ENCODE assay signal across 8 cellular contexts in genomic region chr11:83070878-83071640, GRCh38. TPM values are rescaled to one million over a fixed set of nuclear protein-coding genes. Genes with fewer than 3 reads are reported as not detected.
DNase-seq lines count a peak whose midpoint lies in the region; ATAC-seq and TF ChIP-seq lines count a peak whose summit lies in the region.

No MANE protein-coding gene starts in this region.

- H3K4me3 ChIP-seq in SK-N-SH (ENCODE audit: low read depth in 2 of 2, low read length in 1 of 2) (peak overlapping the region; percentile 79 to 86), suprapubic skin (peak overlapping the region; percentile 81)
- H3K4me3 ChIP-seq in effector memory CD4-positive, alpha-beta T cell (ENCODE audit: insufficient read depth, low read depth, low read length, poor library complexity, severe bottlenecking), result peak overlapping the region; percentile 69

- TF ChIP-seq POLR2A in suprapubic skin (IDR thresholded peaks at IDR 0.05), result no peak

- no peaks in the 10 kb centered on the region for H4K20me1 ChIP-seq in SK-N-SH (ENCODE audit: insufficient read depth)

- peaks cover 9% of the 10 kb centered on the region for H3F3A ChIP-seq in SK-N-SH (replicated peaks; ENCODE audit: insufficient read depth)

- peaks cover 11 to 26% of the 10 kb centered on the region in 2 experiments for H3K36me3 ChIP-seq in SK-N-SH (replicated peaks in 1 of 2; ENCODE audit: control insufficient read depth in 1 of 2, insufficient read depth in 2 of 2, low read length in 1 of 2)
- no peaks in the 10 kb centered on the region for H3K36me3 ChIP-seq in effector memory CD4-positive, alpha-beta T cell (ENCODE audit: control insufficient read depth, insufficient read depth, low read length)
- H3K36me3 ChIP-seq in suprapubic skin, result no peaks in the 10 kb centered on the region

- H3K27me3 ChIP-seq in SK-N-SH (ENCODE audit: insufficient read depth) (no peaks in the 10 kb centered on the region), suprapubic skin (no peaks in the 10 kb centered on the region)
- no peaks in the 10 kb centered on the region for H3K27me3 ChIP-seq in effector memory CD4-positive, alpha-beta T cell (replicated peaks; ENCODE audit: control insufficient read depth, insufficient read depth, low read length, poor library complexity, severe bottlenecking)

- H2AFZ ChIP-seq in SK-N-SH (ENCODE audit: low read depth), result peak overlapping the region; percentile 80

- POLR2A ChIA-PET in SK-N-SH (lab: Yijun Ruan, JAX), result interaction anchor here (1.3 to 2.3 kb wide), 4 partner anchors 19 to 171 kb away, joined by 5 to 14 read pairs (median 6); partner anchors contain the start of genes PCF11 and PRCP

- peak overlapping the region; percentile 77 to 92 for H3K27ac ChIP-seq in SK-N-SH (ENCODE audit: low read depth in 2 of 2, low read length in 1 of 2)
- H3K27ac ChIP-seq in effector memory CD4-positive, alpha-beta T cell (ENCODE audit: insufficient read depth, low read length, poor library complexity, severe bottlenecking), result peak overlapping the region; percentile 96
- H3K27ac ChIP-seq in suprapubic skin, result peak overlapping the region; percentile 93

- TF ChIP-seq EP300 in SK-N-SH (IDR thresholded peaks at IDR 0.05; ENCODE audit: borderline replicate concordance in 1 of 2, low read depth in 1 of 2, low read length in 1 of 2) (no peak), suprapubic skin (IDR thresholded peaks at IDR 0.05) (no peak)

- peaks cover 7% of the 10 kb centered on the region for H3K36me3 Mint-ChIP-seq in natural killer cell
- peaks cover 10% of the 10 kb centered on the region for H3K36me3 Mint-ChIP-seq in natural killer cell treated with Interleukin-12 subunit alpha and Interleukin-12 subunit beta and Interleukin-15 and Interleukin-18, amount 100 ng/mL, for 72 hours

- H3K4me1 Mint-ChIP-seq in natural killer cell, result peaks cover 6 to 11% of the 10 kb centered on the region in 2 donors
- H3K4me1 Mint-ChIP-seq in natural killer cell treated with Interleukin-12 subunit alpha and Interleukin-12 subunit beta and Interleukin-15 and Interleukin-18, amount 100 ng/mL, for 72 hours (ENCODE audit: low read depth in 2 of 2), result peaks cover 24 to 28% of the 10 kb centered on the region in 2 donors

- H3K4me1 ChIP-seq in SK-N-SH (ENCODE audit: control insufficient read depth in 1 of 2, insufficient read depth in 2 of 2, low read depth in 1 of 2, low read length in 1 of 2) (peaks cover 9 to 23% of the 10 kb centered on the region in 2 experiments; a peak in 2 of 4 replicates), suprapubic skin (peaks cover 45% of the 10 kb centered on the region)
- H3K4me1 ChIP-seq in effector memory CD4-positive, alpha-beta T cell (ENCODE audit: control insufficient read depth, insufficient read depth, low read length, poor library complexity, severe bottlenecking), result peaks cover 14% of the 10 kb centered on the region

- ATAC-seq in natural killer cell, result peak in 1 of 3 donors; percentile 1
- ATAC-seq in natural killer cell treated with Interleukin-12 subunit alpha and Interleukin-12 subunit beta and Interleukin-15 and Interleukin-18, amount 100 ng/mL, for 72 hours, result no peak
- no peak for ATAC-seq in HG03025 (IDR thresholded peaks at IDR 0.05; ENCODE audit: low FRiP score, unreplicated experiment)

- no peak overlapping the region for H3K27ac Mint-ChIP-seq in natural killer cell
- H3K27ac Mint-ChIP-seq in natural killer cell treated with Interleukin-12 subunit alpha and Interleukin-12 subunit beta and Interleukin-15 and Interleukin-18, amount 100 ng/mL, for 72 hours, result no peak overlapping the region

- TF ChIP-seq RAD21 in SK-N-SH (IDR thresholded peaks at IDR 0.05; ENCODE audit: low read length), result no peak; the same call in 1 of the 2 replicates

- H3K9ac ChIP-seq in SK-N-SH, result peak overlapping the region; percentile 67

- DNase-seq in natural killer cell, result peak; percentile 28
- DNase-seq in natural killer cell treated with Interleukin-12 subunit alpha and Interleukin-12 subunit beta and Interleukin-15 and Interleukin-18, amount 100 ng/mL, for 72 hours (ENCODE audit: low spot score), result no peak
- DNase-seq in SK-N-SH, result peak; percentile 39
- DNase-seq in effector memory CD4-positive, alpha-beta T cell, result no peak
- peak; percentile 72 for DNase-seq in medulla oblongata (ENCODE audit: extremely low spot score)
- DNase-seq in suprapubic skin (ENCODE audit: low spot score in 2 of 2), result peak in 1 of 2 donors; percentile 77
- DNase-seq in RKO (ENCODE audit: low spot score), result no peak

- 2% methylated on average over 20 of the region's 20 CpGs for WGBS in SK-N-SH (ENCODE audit: low lambda C conversion rate)
- under 1% methylated on average over 20 of the region's 20 CpGs for WGBS in suprapubic skin

- H3K9me3 ChIP-seq in SK-N-SH (no peaks in the 10 kb centered on the region; the same call in 1 of the 2 replicates), suprapubic skin (no peaks in the 10 kb centered on the region)
- H3K9me3 ChIP-seq in effector memory CD4-positive, alpha-beta T cell (ENCODE audit: control insufficient read depth, low read length), result no peaks in the 10 kb centered on the region

- intact Hi-C loops in natural killer cell (cut with micrococcal nuclease), result loop anchor here (1.0 kb wide), 4 partner anchors 85 to 170 kb away; partner anchors contain the start of gene DDIAS

- no peak overlapping the region for H3K4me3 Mint-ChIP-seq in natural killer cell
- H3K4me3 Mint-ChIP-seq in natural killer cell treated with Interleukin-12 subunit alpha and Interleukin-12 subunit beta and Interleukin-15 and Interleukin-18, amount 100 ng/mL, for 72 hours, result no peak overlapping the region

- no peaks in the 10 kb centered on the region for H3K9me3 Mint-ChIP-seq in natural killer cell
- no peaks in the 10 kb centered on the region for H3K9me3 Mint-ChIP-seq in natural killer cell treated with Interleukin-12 subunit alpha and Interleukin-12 subunit beta and Interleukin-15 and Interleukin-18, amount 100 ng/mL, for 72 hours

- no peaks in the 10 kb centered on the region for H3K9me2 ChIP-seq in SK-N-SH

- peaks cover 84% of the 10 kb centered on the region for H3K79me2 ChIP-seq in SK-N-SH (ENCODE audit: insufficient read depth)

- H3K4me2 ChIP-seq in SK-N-SH, result peak overlapping the region; percentile 79

- H3K27me3 Mint-ChIP-seq in natural killer cell (ENCODE audit: low read depth in 2 of 2), result peaks cover 8 to 10% of the 10 kb centered on the region in 2 donors
- no peaks in the 10 kb centered on the region for H3K27me3 Mint-ChIP-seq in natural killer cell treated with Interleukin-12 subunit alpha and Interleukin-12 subunit beta and Interleukin-15 and Interleukin-18, amount 100 ng/mL, for 72 hours

- CTCF ChIA-PET in SK-N-SH (lab: Yijun Ruan, JAX), result interaction anchor here (1.2 to 1.8 kb wide), 5 partner anchors 9 to 179 kb away, joined by 3 to 5 read pairs (median 4); partner anchors contain the start of gene DDIAS

- TF ChIP-seq CTCF in natural killer cell (IDR thresholded peaks at IDR 0.05), result no peak
- no peak for TF ChIP-seq CTCF in SK-N-SH (IDR thresholded peaks at IDR 0.05)
- TF ChIP-seq CTCF in suprapubic skin (IDR thresholded peaks at IDR 0.05), result no peak

TF ChIP-seq in SK-N-SH, 30 proteins besides CTCF, POLR2A, EP300 and RAD21:
- no peak for TF ChIP-seq RXRA (IDR thresholded peaks at IDR 0.05; ENCODE audit: borderline replicate concordance, low read depth)
- TF ChIP-seq, protein P1, sequence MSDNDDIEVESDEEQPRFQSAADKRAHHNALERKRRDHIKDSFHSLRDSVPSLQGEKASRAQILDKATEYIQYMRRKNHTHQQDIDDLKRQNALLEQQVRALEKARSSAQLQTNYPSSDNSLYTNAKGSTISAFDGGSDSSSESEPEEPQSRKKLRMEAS (IDR thresholded peaks at IDR 0.05; ENCODE audit: low read depth), result peak; percentile 70; the same call in 1 of the 2 replicates
- TF ChIP-seq MXI1 (IDR thresholded peaks at IDR 0.05; ENCODE audit: low read depth, low read length), result peak; percentile 97
- no peak for TF ChIP-seq FOXJ3 (CRISPR knock-in tag; IDR thresholded peaks at IDR 0.05)
TF ChIP-seq in SK-N-SH: peak in this region for 2.

RNA-seq across cellular contexts. Expression of gene RAB30, which starts 0.6 kb away (rescaled TPM):
- total RNA-seq in natural killer cell, result 10 to 100 TPM; 10.2 to 23.3 (median 20.5) TPM
- 10 to 100 TPM in 1 of 2 donors, 1 to 10 TPM in 1; 5.7 to 10.5 TPM for total RNA-seq in natural killer cell treated with Interleukin-12 subunit alpha and Interleukin-12 subunit beta and Interleukin-15 and Interleukin-18, amount 100 ng/mL, for 72 hours
- 3.3 and 4.5 TPM in 2 replicates for polyA plus RNA-seq in SK-N-SH (2012; rRNA removed)
- 3.3 and 4.4 TPM in 2 replicates for polyA plus RNA-seq in SK-N-SH (2012; cell fraction: cytosol; rRNA removed)
- polyA plus RNA-seq in SK-N-SH (2012; cell fraction: nucleus; rRNA removed), result 1.8 and 3.7 TPM in 2 replicates
- 10 to 100 TPM; 14.1 to 38.1 (median 24.4) TPM for total RNA-seq in suprapubic skin

Comparison
In these comparisons a context has a peak if more than half of its experiments do, and no peak if none do; other contexts are left out.
1. DNase-seq: peak in natural killer cell (single experiment), SK-N-SH (single experiment) and medulla oblongata (single experiment); none in natural killer cell treated with Interleukin-12 subunit alpha and Interleukin-12 subunit beta and Interleukin-15 and Interleukin-18, amount 100 ng/mL, for 72 hours (single experiment), effector memory CD4-positive, alpha-beta T cell (0 of 3) and RKO (single experiment).
2. Peak in every context shown above with its lines, with median percentiles within 50 percentile points of each other: H3K27ac ChIP-seq and H3K4me3 ChIP-seq.